ENCODE assay signal across 25 cellular contexts in genomic region chr3:190692256-190692655, GRCh38.
A peak's percentile ranks its signal among the peaks of the same experiment; 100 is the strongest.
DNase-seq lines count a peak whose midpoint lies in the region; ATAC-seq and TF ChIP-seq lines count a peak whose summit lies in the region.
"Had no signal": no experiment of that assay in that cellular context is flagged by ENCODE, and none has a peak within 500 bp of the region (broad histone marks: within the 10 kb centered on the region; RNA-seq: fewer than 3 reads in every experiment).

No MANE protein-coding gene starts in this region.

- H3K4me3 Mint-ChIP-seq in CD8-positive, alpha-beta memory T cell, result no peak overlapping the region
- H3K4me3 Mint-ChIP-seq: IgD-negative memory B cell had no signal

- peaks cover 3 to 11% (median 8%) of the 10 kb centered on the region in 5 donors for H3K9me3 Mint-ChIP-seq in CD8-positive, alpha-beta memory T cell

- no peak overlapping the region for H3K9ac ChIP-seq in smooth muscle cell (ENCODE audit: low read depth)

- POLR2A ChIA-PET in CD8-positive, alpha-beta memory T cell (lab: Charles Lee), result no interaction called here

- H3K27ac ChIP-seq in foreskin keratinocyte, result no peak overlapping the region
- H3K27ac ChIP-seq in smooth muscle cell (ENCODE audit: low read depth), result peak overlapping the region; percentile 30
- no peak overlapping the region for H3K27ac ChIP-seq in CD8-positive, alpha-beta memory T cell (ENCODE audit: low read depth, low read length)
- H3K27ac ChIP-seq: 22Rv1, SJCRH30 had no signal

- ATAC-seq in foreskin keratinocyte (peak; percentile 54), Right ventricle myocardium inferior (no peak)
- ATAC-seq: HCT116, PC-3 had no signal

- CTCF ChIA-PET in CD8-positive, alpha-beta memory T cell (lab: Charles Lee), result no interaction called here

- no peak overlapping the region for H2AFZ ChIP-seq in smooth muscle cell (ENCODE audit: low read depth)

- no peaks in the 10 kb centered on the region for H4K20me1 ChIP-seq in smooth muscle cell (ENCODE audit: low read depth)

- H3K4me3 ChIP-seq in smooth muscle cell, result no peak overlapping the region
- H3K4me3 ChIP-seq in BE2C (ENCODE audit: low read depth, low read length), result no peak overlapping the region
- no peak overlapping the region for H3K4me3 ChIP-seq in CD8-positive, alpha-beta memory T cell (ENCODE audit: low read length)
- H3K4me3 ChIP-seq: SJCRH30 had no signal

- peaks cover 3% of the 10 kb centered on the region for H3K9me3 ChIP-seq in smooth muscle cell (replicated peaks; ENCODE audit: low read depth)
- no peaks in the 10 kb centered on the region for H3K9me3 ChIP-seq in BE2C
- no peaks in the 10 kb centered on the region for H3K9me3 ChIP-seq in CD8-positive, alpha-beta memory T cell (ENCODE audit: low read length)
- H3K9me3 ChIP-seq: SJCRH30 had no signal

- H3K36me3 ChIP-seq in smooth muscle cell (ENCODE audit: low read depth) (no peaks in the 10 kb centered on the region), BE2C (no peaks in the 10 kb centered on the region)
- H3K36me3 ChIP-seq in CD8-positive, alpha-beta memory T cell (ENCODE audit: insufficient read depth, low read length), result no peaks in the 10 kb centered on the region
- H3K36me3 ChIP-seq: SJCRH30 had no signal

- H3K4me2 ChIP-seq in smooth muscle cell, result no peak overlapping the region

- H3K4me1 ChIP-seq in foreskin keratinocyte (no peaks in the 10 kb centered on the region), smooth muscle cell (ENCODE audit: low read depth) (no peaks in the 10 kb centered on the region), BE2C (no peaks in the 10 kb centered on the region)
- no peaks in the 10 kb centered on the region for H3K4me1 ChIP-seq in CD8-positive, alpha-beta memory T cell (ENCODE audit: insufficient read depth, low read length)
- H3K4me1 ChIP-seq: SJCRH30 had no signal

- peak; percentile 44 for DNase-seq in DMS53 (lab: John Stamatoyannopoulos, UW)
- DNase-seq in DMS53 treated with DMSO at 0.1 percent for 48 hours (lab: John Stamatoyannopoulos, UW; ENCODE audit: unreplicated experiment), result no peak
- peak; percentile 4 for DNase-seq in OCI-M1 (lab: John Stamatoyannopoulos, UW)
- peak; percentile 29 to 55 for DNase-seq in foreskin keratinocyte
- DNase-seq in smooth muscle cell (lab: John Stamatoyannopoulos, UW; ENCODE audit: unreplicated experiment), result no peak
- DNase-seq in BE2C, result no peak
- no peak for DNase-seq in Right ventricle myocardium inferior (ENCODE audit: missing footprints)
- no peak for DNase-seq in CD8-positive, alpha-beta memory T cell
- DNase-seq: ACHN, DMS 273 treated with DMSO at 0.1 percent for 48 hours, DND-41, GOT3, NCI-H1048, NCI-H1436, NCI-H187, NCI-H2081 treated with DMSO at 0.1 percent for 48 hours, NCI-H2171, NCI-H226, NCI-H524, NCI-H774, PC-3, SJCRH30 had no signal

- no peak for TF ChIP-seq CTCF in foreskin keratinocyte (conservative IDR thresholded peaks at IDR 0.05)
- no peak for TF ChIP-seq CTCF in smooth muscle cell (IDR thresholded peaks at IDR 0.05; ENCODE audit: borderline replicate concordance, insufficient read depth, poor library complexity, severe bottlenecking)
- no peak for TF ChIP-seq CTCF in BE2C (IDR thresholded peaks at IDR 0.05; ENCODE audit: low read depth, low read length)

- H3K4me1 Mint-ChIP-seq in CD8-positive, alpha-beta memory T cell, result no peaks in the 10 kb centered on the region
- H3K4me1 Mint-ChIP-seq: IgD-negative memory B cell had no signal

- no peaks in the 10 kb centered on the region for H3K36me3 Mint-ChIP-seq in CD8-positive, alpha-beta memory T cell
- H3K36me3 Mint-ChIP-seq: IgD-negative memory B cell had no signal

- no peak overlapping the region for H3K27ac Mint-ChIP-seq in CD8-positive, alpha-beta memory T cell
- H3K27ac Mint-ChIP-seq: IgD-negative memory B cell had no signal

- no peaks in the 10 kb centered on the region for H3F3A ChIP-seq in smooth muscle cell (ENCODE audit: low read depth)

- H3K27me3 Mint-ChIP-seq in CD8-positive, alpha-beta memory T cell, result peaks cover 6 to 18% of the 10 kb centered on the region in 2 donors

- intact Hi-C loops in Right ventricle myocardium inferior (cut with DNase I), result no loop called here

- no peaks in the 10 kb centered on the region for H3K79me2 ChIP-seq in smooth muscle cell (ENCODE audit: low read depth)

- H3K27me3 ChIP-seq in foreskin keratinocyte (no peaks in the 10 kb centered on the region), smooth muscle cell (ENCODE audit: low read depth) (no peaks in the 10 kb centered on the region), BE2C (no peaks in the 10 kb centered on the region)
- no peaks in the 10 kb centered on the region for H3K27me3 ChIP-seq in CD8-positive, alpha-beta memory T cell (ENCODE audit: insufficient read depth, low read length, poor library complexity, severe bottlenecking)
- H3K27me3 ChIP-seq: SJCRH30 had no signal

Comparison
In these comparisons a context has a peak if more than half of its experiments do, and no peak if none do; other contexts are left out.
1. DNase-seq: peak in DMS53 (single experiment), OCI-M1 (single experiment) and foreskin keratinocyte (2 of 2); none in DMS53 treated with DMSO at 0.1 percent for 48 hours (single experiment), smooth muscle cell (single experiment), BE2C (single experiment), Right ventricle myocardium inferior (single experiment) and CD8-positive, alpha-beta memory T cell (0 of 5).